In the genomic region with DNA sequence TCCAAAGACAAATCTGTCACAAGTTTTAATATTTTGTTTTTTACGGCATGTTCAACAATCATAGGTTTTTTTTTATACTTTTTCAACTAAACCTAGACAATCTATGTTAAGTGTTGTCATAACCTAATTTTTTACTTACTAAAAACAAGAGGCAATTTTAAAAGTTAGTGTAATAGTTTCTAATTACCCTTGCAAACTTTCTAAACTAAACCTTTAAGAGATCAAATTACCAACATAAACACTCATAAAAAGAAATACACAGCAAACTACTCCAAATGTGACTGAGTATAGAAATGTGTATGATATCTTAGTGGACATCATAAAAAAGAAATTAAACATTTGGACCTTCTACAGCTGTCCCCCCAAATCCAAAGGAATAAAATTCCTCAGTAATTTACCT, we compare ENCODE assay signal across 24 cellular contexts.
"Had no signal": no experiment of that assay in that cellular context is flagged by ENCODE, and none has a peak within 500 bp of the region (broad histone marks: within the 10 kb centered on the region; RNA-seq: fewer than 3 reads in every experiment).

No MANE protein-coding gene starts in this region.

- DNase-seq: activated CD4-positive, alpha-beta T cell treated with anti-CD3 and anti-CD28 coated beads for 1 hour; activated CD4-positive, alpha-beta T cell treated with anti-CD3 and anti-CD28 coated beads, Interleukin-2, amount 50 U/mL, for 1 hour; activated CD8-positive, alpha-beta T cell treated with anti-CD3 and anti-CD28 coated beads, Interleukin-2, amount 10 ng/mL, durations not matched to agents 7 days and 5 days; activated T-cell treated with anti-CD3 and anti-CD28 coated beads, Interleukin-2, amount 50 U/mL, for 1 hour; aorta; caudate nucleus; dermis blood vessel endothelial cell; effector memory CD4-positive, alpha-beta T cell; lower lobe of right lung; mesendoderm; mucosa of descending colon; nucleus accumbens; stimulated activated CD4-positive, alpha-beta T cell treated with anti-CD3 and anti-CD28 coated beads, Interleukin-12 subunit alpha, Interleukin-12 subunit beta, amount 100 ng/mL, for 4 hours; stimulated activated CD4-positive, alpha-beta T cell treated with anti-CD3 and anti-CD28 coated beads, Interleukin-4, amount 100 ng/mL, for 4 hours; stimulated activated naive CD8-positive, alpha-beta T cell treated with anti-CD3 and anti-CD28 coated beads, Interleukin-15, Interleukin-2, amounts not matched to agents 100 U/mL and 50 U/mL, for 24 hours had no signal

- H3K27me3 ChIP-seq: esophagus muscularis mucosa, gastroesophageal sphincter, tibial nerve had no signal

- H3K4me3 ChIP-seq: esophagus muscularis mucosa, gastroesophageal sphincter, lower lobe of right lung, mucosa of descending colon, prostate gland, tibial nerve had no signal

- H3K4me1 ChIP-seq: gastroesophageal sphincter, lower lobe of right lung, prostate gland had no signal

- FAIRE-seq: endothelial cell of umbilical vein, keratinocyte had no signal

- ATAC-seq: activated CD8-positive, alpha-beta T cell treated with anti-CD3 and anti-CD28 coated beads, Interleukin-2, amount 10 ng/mL, durations not matched to agents 7 days and 5 days; activated naive CD4-positive, alpha-beta T cell treated with anti-CD3 and anti-CD28 coated beads, Interleukin-2, amount 50 U/mL, for 72 hours; activated T-helper 17 cell treated with anti-CD3 and anti-CD28 coated beads, Interleukin-2, amount 50 U/mL, for 72 hours; gastroesophageal sphincter; lower lobe of right lung; mucosa of descending colon; stimulated activated naive CD8-positive, alpha-beta T cell treated with anti-CD3 and anti-CD28 coated beads, Interleukin-15, Interleukin-2, amounts not matched to agents 100 U/mL and 50 U/mL, for 24 hours had no signal

- H3K9me3 ChIP-seq: esophagus muscularis mucosa, gastroesophageal sphincter, lower lobe of right lung, mucosa of descending colon, prostate gland, tibial nerve had no signal

- H3K27ac ChIP-seq: esophagus muscularis mucosa, gastroesophageal sphincter, lower lobe of right lung, prostate gland, tibial nerve, VCaP had no signal

- H3K36me3 ChIP-seq: lower lobe of right lung, prostate gland had no signal
